1 cellular context compared by ENCODE assay signal in genomic region chr9:84238652-84239051, GRCh38.
TF ChIP-seq lines count a peak whose summit lies in the region.

No MANE protein-coding gene starts in this region.

TF ChIP-seq in GM23338, 12 proteins besides CTCF, POLR2A, EP300 and RAD21 (continued from another document):
- TF ChIP-seq, protein P1, sequence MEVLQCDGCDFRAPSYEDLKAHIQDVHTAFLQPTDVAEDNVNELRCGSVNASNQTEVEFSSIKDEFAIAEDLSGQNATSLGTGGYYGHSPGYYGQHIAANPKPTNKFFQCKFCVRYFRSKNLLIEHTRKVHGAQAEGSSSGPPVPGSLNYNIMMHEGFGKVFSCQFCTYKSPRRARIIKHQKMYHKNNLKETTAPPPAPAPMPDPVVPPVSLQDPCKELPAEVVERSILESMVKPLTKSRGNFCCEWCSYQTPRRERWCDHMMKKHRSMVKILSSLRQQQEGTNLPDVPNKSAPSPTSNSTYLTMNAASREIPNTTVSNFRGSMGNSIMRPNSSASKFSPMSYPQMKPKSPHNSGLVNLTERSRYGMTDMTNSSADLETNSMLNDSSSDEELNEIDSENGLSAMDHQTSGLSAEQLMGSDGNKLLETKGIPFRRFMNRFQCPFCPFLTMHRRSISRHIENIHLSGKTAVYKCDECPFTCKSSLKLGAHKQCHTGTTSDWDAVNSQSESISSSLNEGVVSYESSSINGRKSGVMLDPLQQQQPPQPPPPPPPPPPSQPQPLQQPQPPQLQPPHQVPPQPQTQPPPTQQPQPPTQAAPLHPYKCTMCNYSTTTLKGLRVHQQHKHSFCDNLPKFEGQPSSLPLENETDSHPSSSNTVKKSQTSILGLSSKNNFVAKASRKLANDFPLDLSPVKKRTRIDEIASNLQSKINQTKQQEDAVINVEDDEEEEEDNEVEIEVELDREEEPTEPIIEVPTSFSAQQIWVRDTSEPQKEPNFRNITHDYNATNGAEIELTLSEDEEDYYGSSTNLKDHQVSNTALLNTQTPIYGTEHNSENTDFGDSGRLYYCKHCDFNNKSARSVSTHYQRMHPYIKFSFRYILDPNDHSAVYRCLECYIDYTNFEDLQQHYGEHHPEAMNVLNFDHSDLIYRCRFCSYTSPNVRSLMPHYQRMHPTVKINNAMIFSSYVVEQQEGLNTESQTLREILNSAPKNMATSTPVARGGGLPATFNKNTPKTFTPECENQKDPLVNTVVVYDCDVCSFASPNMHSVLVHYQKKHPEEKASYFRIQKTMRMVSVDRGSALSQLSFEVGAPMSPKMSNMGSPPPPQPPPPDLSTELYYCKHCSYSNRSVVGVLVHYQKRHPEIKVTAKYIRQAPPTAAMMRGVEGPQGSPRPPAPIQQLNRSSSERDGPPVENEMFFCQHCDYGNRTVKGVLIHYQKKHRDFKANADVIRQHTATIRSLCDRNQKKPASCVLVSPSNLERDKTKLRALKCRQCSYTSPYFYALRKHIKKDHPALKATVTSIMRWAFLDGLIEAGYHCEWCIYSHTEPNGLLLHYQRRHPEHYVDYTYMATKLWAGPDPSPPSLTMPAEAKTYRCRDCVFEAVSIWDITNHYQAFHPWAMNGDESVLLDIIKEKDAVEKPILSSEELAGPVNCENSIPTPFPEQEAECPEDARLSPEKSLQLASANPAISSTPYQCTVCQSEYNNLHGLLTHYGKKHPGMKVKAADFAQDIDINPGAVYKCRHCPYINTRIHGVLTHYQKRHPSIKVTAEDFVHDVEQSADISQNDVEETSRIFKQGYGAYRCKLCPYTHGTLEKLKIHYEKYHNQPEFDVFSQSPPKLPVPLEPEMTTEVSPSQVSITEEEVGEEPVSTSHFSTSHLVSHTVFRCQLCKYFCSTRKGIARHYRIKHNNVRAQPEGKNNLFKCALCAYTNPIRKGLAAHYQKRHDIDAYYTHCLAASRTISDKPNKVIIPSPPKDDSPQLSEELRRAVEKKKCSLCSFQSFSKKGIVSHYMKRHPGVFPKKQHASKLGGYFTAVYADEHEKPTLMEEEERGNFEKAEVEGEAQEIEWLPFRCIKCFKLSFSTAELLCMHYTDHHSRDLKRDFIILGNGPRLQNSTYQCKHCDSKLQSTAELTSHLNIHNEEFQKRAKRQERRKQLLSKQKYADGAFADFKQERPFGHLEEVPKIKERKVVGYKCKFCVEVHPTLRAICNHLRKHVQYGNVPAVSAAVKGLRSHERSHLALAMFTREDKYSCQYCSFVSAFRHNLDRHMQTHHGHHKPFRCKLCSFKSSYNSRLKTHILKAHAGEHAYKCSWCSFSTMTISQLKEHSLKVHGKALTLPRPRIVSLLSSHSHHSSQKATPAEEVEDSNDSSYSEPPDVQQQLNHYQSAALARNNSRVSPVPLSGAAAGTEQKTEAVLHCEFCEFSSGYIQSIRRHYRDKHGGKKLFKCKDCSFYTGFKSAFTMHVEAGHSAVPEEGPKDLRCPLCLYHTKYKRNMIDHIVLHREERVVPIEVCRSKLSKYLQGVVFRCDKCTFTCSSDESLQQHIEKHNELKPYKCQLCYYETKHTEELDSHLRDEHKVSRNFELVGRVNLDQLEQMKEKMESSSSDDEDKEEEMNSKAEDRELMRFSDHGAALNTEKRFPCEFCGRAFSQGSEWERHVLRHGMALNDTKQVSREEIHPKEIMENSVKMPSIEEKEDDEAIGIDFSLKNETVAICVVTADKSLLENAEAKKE (CRISPR knock-in tag; IDR thresholded peaks at IDR 0.05), result no peak
- TF ChIP-seq CREB1 (CRISPR knock-in tag; IDR thresholded peaks at IDR 0.05; ENCODE audit: low read depth), result no peak
- no peak for TF ChIP-seq ZNF114 (CRISPR knock-in tag; IDR thresholded peaks at IDR 0.05)
- no peak for TF ChIP-seq ETS1 (IDR thresholded peaks at IDR 0.05)
TF ChIP-seq in GM23338: peak in this region for 0.
